Comparison of ENCODE assay signal across 18 cellular contexts in genomic region chr16:3954411-3954921, GRCh38.
DNase-seq lines count a peak whose midpoint lies in the region; ATAC-seq, FAIRE-seq and TF ChIP-seq lines count a peak whose summit lies in the region.
"Had no signal": no experiment of that assay in that cellular context is flagged by ENCODE, and none has a peak within 500 bp of the region (broad histone marks: within the 10 kb centered on the region; RNA-seq: fewer than 3 reads in every experiment).

No MANE protein-coding gene starts in this region.

- BruUV-seq in K562 (replicated peaks; lab: Mats Ljungman, UMichigan), result no TSS peak

- CTCF ChIA-PET in K562 (lab: Yijun Ruan, JAX; ENCODE audit: low intra/inter-chr PET ratio), result interaction anchor here (0.6 kb wide), 1 partner anchor 25 kb away, joined by 3 read pairs; no protein-coding TSS in a partner anchor

- TF ChIP-seq POLR2A in K562 (conservative IDR thresholded peaks at IDR 0.05) (no peak), spleen (IDR thresholded peaks at IDR 0.05) (no peak)

- H3K79me2 ChIP-seq in K562 (ENCODE audit: control insufficient read depth, insufficient read depth, low read length), result no peaks in the 10 kb centered on the region

- H3K9me3 ChIP-seq in K562 (replicated peaks; ENCODE audit: control insufficient read depth, insufficient read depth, low read depth, low read length), result no peaks in the 10 kb centered on the region
- H3K9me3 ChIP-seq in spleen, result no peaks in the 10 kb centered on the region
- H3K9me3 ChIP-seq: Caco-2, colonic mucosa, gastrocnemius medialis, lower lobe of right lung, SK-N-SH, stomach had no signal

- intact Hi-C loops in K562 (cut with micrococcal nuclease), result no loop called here
- intact Hi-C loops in spleen (cut with DNase I; ENCODE audit: low total_unique reads), result no loop called here

- H3K4me1 ChIP-seq in K562 (replicated peaks in 1 of 2; ENCODE audit: control insufficient read depth in 2 of 2, insufficient read depth in 2 of 2, low read length in 2 of 2) (peaks cover 0 to 5% of the 10 kb centered on the region in 2 experiments; a peak in 2 of 5 replicates), spleen (peaks cover 0 to 31% (median 5%) of the 10 kb centered on the region in 6 donors)
- H3K4me1 ChIP-seq: Caco-2, colonic mucosa had no signal

- TF ChIP-seq CTCF in K562 (IDR thresholded peaks at IDR 0.05 in 2 of 3, conservative IDR thresholded peaks at IDR 0.05 in 1 of 3; ENCODE audit: insufficient read depth in 2 of 3, low read depth in 1 of 3, low read length in 3 of 3) (0 out of 6 replicates have a peak, but pooled peaks of 1 of the 3 experiments have one; percentile 3), kidney epithelial cell (IDR thresholded peaks at IDR 0.05; ENCODE audit: insufficient read depth, low read length, poor library complexity, severe bottlenecking) (peak; percentile 6), spleen (IDR thresholded peaks at IDR 0.05 in 8 of 11, conservative IDR thresholded peaks at IDR 0.05 in 3 of 11) (no peak)

- peaks cover 53 to 84% of the 10 kb centered on the region in 2 experiments for H3K27me3 ChIP-seq in K562 (ENCODE audit: control insufficient read depth in 2 of 2, insufficient read depth in 2 of 2, low read length in 2 of 2)
- H3K27me3 ChIP-seq in kidney epithelial cell (ENCODE audit: control insufficient read depth, insufficient read depth, low read length), result peaks cover 15% of the 10 kb centered on the region
- H3K27me3 ChIP-seq in spleen (replicated peaks in 1 of 7), result peaks cover 0 to 51% (median 0%) of the 10 kb centered on the region in 7 donors
- H3K27me3 ChIP-seq: colonic mucosa, gastrocnemius medialis had no signal

- no peaks in the 10 kb centered on the region for H3K9me1 ChIP-seq in K562 (ENCODE audit: control insufficient read depth, insufficient read depth, low read length)

- H4K20me1 ChIP-seq in K562 (replicated peaks; ENCODE audit: control insufficient read depth, insufficient read depth, low read length), result peaks cover 4% of the 10 kb centered on the region; the same call in 1 of the 2 replicates

- peak in 1 of 2 experiments; percentile 26; a peak in 2 of 4 replicates for TF ChIP-seq RAD21 in K562 (CRISPR knock-in tag; conservative IDR thresholded peaks at IDR 0.05 in 1 of 2, IDR thresholded peaks at IDR 0.05 in 1 of 2)

- no peak overlapping the region for H3K4me2 ChIP-seq in K562 (ENCODE audit: insufficient read depth, low read length)
- H3K4me2 ChIP-seq: SK-N-SH had no signal

- H3K36me3 ChIP-seq in K562 (ENCODE audit: control insufficient read depth, insufficient read depth, low read length) (no peaks in the 10 kb centered on the region), kidney epithelial cell (ENCODE audit: control insufficient read depth, insufficient read depth, low read length) (no peaks in the 10 kb centered on the region), spleen (no peaks in the 10 kb centered on the region)
- H3K36me3 ChIP-seq: colonic mucosa, gastrocnemius medialis, lower lobe of right lung, stomach had no signal

- no peak for FAIRE-seq in K562 (lab: Jason Lieb, UNC)

- POLR2A ChIA-PET in K562 (lab: Yijun Ruan, JAX), result interaction anchor here (0.6 kb wide), 1 partner anchor 367 kb away, joined by 4 read pairs; no protein-coding TSS in a partner anchor

- ATAC-seq in K562, result peak; percentile 66
- ATAC-seq: gastrocnemius medialis, lower lobe of right lung had no signal

- 1% methylated on average over 14 of the region's 15 CpGs for WGBS in K562 (ENCODE audit: insufficient coverage, low coverage, missing lambda C conversion rate)
- 35 to 55% (median 37%) methylated on average over 10 to 15 of the region's 15 CpGs for WGBS in spleen, 5 donors

- in situ Hi-C loops in Caki2 (cut with HindIII; ENCODE audit: low pct_unique_long_range_greater_than_20kb, low sequenced_read_pairs) (no loop called here), K562 (cut with MboI) (no loop called here)

- peak; percentile 96 for DNase-seq in Caki2 (ENCODE audit: low read depth)
- DNase-seq in NCI-H1092 (lab: John Stamatoyannopoulos, UW), result peak; percentile 14
- peak in 1 of 4 experiments; percentile 34 for DNase-seq in K562 (ENCODE audit: extremely low read depth in 1 of 4, low spot score in 3 of 4)
- DNase-seq in kidney epithelial cell (ENCODE audit: low read depth), result peak; percentile 18
- DNase-seq in EL, result no peak
- DNase-seq in epidermal melanocyte (ENCODE audit: insufficient read length, low spot score), result no peak
- DNase-seq in SKM-1 treated with dmso at 0.1 percent for 144 hours (lab: John Stamatoyannopoulos, UW; ENCODE audit: unreplicated experiment), result no peak
- no peak for DNase-seq in spleen
- DNase-seq: activated CD4-positive, alpha-beta T cell treated with anti-CD3 and anti-CD28 coated beads, Interleukin-2, amount 10 ng/mL, durations not matched to agents 7 days and 5 days; activated naive CD4-positive, alpha-beta T cell treated with anti-CD3 and anti-CD28 coated beads, Interleukin-2, amount 10 ng/mL, durations not matched to agents 7 days and 5 days; Caco-2; colonic mucosa; gastrocnemius medialis; KBM-7; lower lobe of right lung; NCI-H510A treated with DMSO at 0.1 percent for 48 hours; SK-N-SH; stomach had no signal

- TF ChIP-seq EP300 in K562 (IDR thresholded peaks at IDR 0.05; ENCODE audit: low read length), result no peak

- H3K27ac ChIP-seq in K562 (ENCODE audit: extremely low read depth, low read depth, low read length), result no peak overlapping the region
- no peak overlapping the region for H3K27ac ChIP-seq in spleen
- H3K27ac ChIP-seq: colonic mucosa, gastrocnemius medialis, lower lobe of right lung, stomach had no signal

- H3K4me3 ChIP-seq in K562 (no peak overlapping the region), kidney epithelial cell (ENCODE audit: low read depth, low read length) (no peak overlapping the region), spleen (no peak overlapping the region)
- H3K4me3 ChIP-seq: colonic mucosa, gastrocnemius medialis, lower lobe of right lung, stomach had no signal

- no peak overlapping the region for H3K9ac ChIP-seq in K562 (ENCODE audit: insufficient read depth in 1 of 2, low read depth in 2 of 2, low read length in 2 of 2)
- H3K9ac ChIP-seq: SK-N-SH had no signal

- no peak overlapping the region for H2AFZ ChIP-seq in K562 (ENCODE audit: low read depth, low read length)

TF ChIP-seq in K562, 482 proteins besides CTCF, POLR2A, EP300 and RAD21:
- TF ChIP-seq FOXO4 (CRISPR knock-in tag; IDR thresholded peaks at IDR 0.05), result no peak
- TF ChIP-seq NFIC (IDR thresholded peaks at IDR 0.05), result peak; percentile 33; the same call in 1 of the 2 replicates
- no peak for TF ChIP-seq ELF4 (CRISPR knock-in tag; IDR thresholded peaks at IDR 0.05)
- TF ChIP-seq DACH1 (IDR thresholded peaks at IDR 0.05; ENCODE audit: partially characterized antibody), result no peak
- TF ChIP-seq TCFL5 (CRISPR knock-in tag; conservative IDR thresholded peaks at IDR 0.05), result no peak

Comparison
In these comparisons a context has a peak if more than half of its experiments do, and no peak if none do; other contexts are left out.
1. DNase-seq: peak in Caki2 (single experiment), NCI-H1092 (single experiment) and kidney epithelial cell (single experiment); none in EL (single experiment), epidermal melanocyte (single experiment), SKM-1 treated with dmso at 0.1 percent for 144 hours (single experiment) and spleen (single experiment).